ENCODE assay signal across 8 cellular contexts in genomic region chr6:12483712-12484111, GRCh38.
DNase-seq lines count a peak whose midpoint lies in the region; ATAC-seq and TF ChIP-seq lines count a peak whose summit lies in the region.

No MANE protein-coding gene starts in this region.

- H3K9me2 ChIP-seq in PC-3 (replicated peaks; ENCODE audit: low read length) = no peaks in the 10 kb centered on the region
- H3K9me2 ChIP-seq in GM23338 (ENCODE audit: insufficient read depth) = no peaks in the 10 kb centered on the region

- H3K56ac ChIP-seq in H9 (ENCODE audit: insufficient read length, low read depth, low read length) = no peak overlapping the region

- H3K4ac ChIP-seq in H9 (ENCODE audit: low read depth, low read length) = no peak overlapping the region

- POLR2A ChIA-PET in PC-3 (lab: Charles Lee; ENCODE audit: unreplicated experiment) = interaction anchor here (0.6 kb wide), 1 partner anchor 187 kb away, joined by 3 read pairs; no protein-coding TSS in a partner anchor

- H3K14ac ChIP-seq in H9 (ENCODE audit: insufficient read depth, low read length) = no peak overlapping the region

- peaks cover 10 to 14% of the 10 kb centered on the region in 2 experiments for H3K4me1 Mint-ChIP-seq in H9
- H3K4me1 Mint-ChIP-seq in GM23338 = peaks cover 9% of the 10 kb centered on the region

- peak; percentile 70 for ATAC-seq in GM18519 (IDR thresholded peaks at IDR 0.05; ENCODE audit: low FRiP score, unreplicated experiment)
- ATAC-seq in HG02588 (IDR thresholded peaks at IDR 0.05; ENCODE audit: unreplicated experiment) = peak; percentile 71
- ATAC-seq in PC-3 = peak; percentile 89
- no peak for ATAC-seq in GM23338

- H2AFZ ChIP-seq in PC-3 (ENCODE audit: low read length) (peak overlapping the region; percentile 22; the same call in 1 of the 2 replicates), H9 (ENCODE audit: low read length) (no peak overlapping the region), GM23338 (no peak overlapping the region; the same call in 1 of the 2 replicates)

- no peaks in the 10 kb centered on the region for H3K23me2 ChIP-seq in H9 (ENCODE audit: insufficient read length, low read depth, low read length, poor library complexity, severe bottlenecking)

- H4K91ac ChIP-seq in H9 (ENCODE audit: insufficient read length, low read depth, low read length) = no peak overlapping the region

- no peak overlapping the region for H4K5ac ChIP-seq in H9 (ENCODE audit: insufficient read length, low read depth, low read length)

- H3K27ac ChIP-seq in PC-3 (ENCODE audit: low read length) (peak overlapping the region; percentile 80), H9 (ENCODE audit: insufficient read length, low read depth, low read length) (no peak overlapping the region), GM23338 (ENCODE audit: low read depth) (no peak overlapping the region)

- no peak overlapping the region for H2BK5ac ChIP-seq in H9 (ENCODE audit: insufficient read length, low read length)

- H2BK120ac ChIP-seq in H9 (ENCODE audit: low read depth, low read length, poor library complexity, severe bottlenecking) = no peak overlapping the region

- H3K36me3 Mint-ChIP-seq in H9 (ENCODE audit: insufficient read depth in 1 of 3, low read depth in 3 of 3) = 0 out of 7 replicates have a peak, but pooled peaks cover 0 to 5% (median 0%) of the 10 kb centered on the region in 3 experiments
- no peaks in the 10 kb centered on the region for H3K36me3 Mint-ChIP-seq in GM23338 (ENCODE audit: low read depth)

- H3K36me3 ChIP-seq in PC-3 (ENCODE audit: low read depth, low read length) = no peaks in the 10 kb centered on the region
- H3K36me3 ChIP-seq in GM23338 (ENCODE audit: insufficient read depth) = no peaks in the 10 kb centered on the region

- no peak overlapping the region for H2BK15ac ChIP-seq in H9 (ENCODE audit: low read depth, low read length)

- H3K4me1 ChIP-seq in PC-3 (ENCODE audit: insufficient read depth, low read length) (peaks cover 35% of the 10 kb centered on the region), H9 (ENCODE audit: insufficient read depth, low read length) (no peaks in the 10 kb centered on the region; the same call in 1 of the 2 replicates), GM23338 (ENCODE audit: insufficient read depth) (no peaks in the 10 kb centered on the region)

- H4K20me1 ChIP-seq in PC-3 (ENCODE audit: low read length) (no peaks in the 10 kb centered on the region), H9 (ENCODE audit: control insufficient read depth, insufficient read depth, insufficient read length) (no peaks in the 10 kb centered on the region), GM23338 (replicated peaks; ENCODE audit: insufficient read depth) (no peaks in the 10 kb centered on the region)

- no peak overlapping the region for H2BK12ac ChIP-seq in H9 (ENCODE audit: insufficient read length, low read depth, low read length)

- no peak overlapping the region for H2BK20ac ChIP-seq in H9 (ENCODE audit: low read depth, low read length, poor library complexity, severe bottlenecking)

- no CpG with 5 or more reads among the region's 5 CpGs for WGBS in H9 (ENCODE audit: extremely low coverage, insufficient read length, low lambda C conversion rate)

- DNase-seq in PC-3 (peak; percentile 98), glomerular visceral epithelial cell (ENCODE audit: extremely low spot score) (peak; percentile 93), H9 (no peak), mucosa of gallbladder (ENCODE audit: low spot score) (no peak), NCI-H1105 treated with DMSO at 0.1 percent for 48 hours (lab: John Stamatoyannopoulos, UW) (no peak), GM23338 (ENCODE audit: low spot score) (no peak)

- CTCF ChIA-PET in PC-3 (lab: Charles Lee) = no interaction called here

- TF ChIP-seq CTCF in PC-3 (conservative IDR thresholded peaks at IDR 0.05; ENCODE audit: low read depth, low read length) = no peak
- no peak for TF ChIP-seq CTCF in H9 (conservative IDR thresholded peaks at IDR 0.05)
- no peak for TF ChIP-seq CTCF in GM23338 (conservative IDR thresholded peaks at IDR 0.05; ENCODE audit: low read depth in 2 of 2)

- H3K23ac ChIP-seq in H9 (ENCODE audit: insufficient read length, low read depth, low read length) = no peak overlapping the region

- no peaks in the 10 kb centered on the region for H3K79me1 ChIP-seq in H9 (ENCODE audit: insufficient read depth, low read depth, low read length, poor library complexity, severe bottlenecking)

- H3K9me3 ChIP-seq in PC-3 (ENCODE audit: low read length) (no peaks in the 10 kb centered on the region), H9 (ENCODE audit: control insufficient read depth, low read depth, low read length) (no peaks in the 10 kb centered on the region)

- H3K79me2 ChIP-seq in PC-3 (ENCODE audit: low read length) (no peaks in the 10 kb centered on the region), H9 (ENCODE audit: insufficient read depth, low read length) (no peaks in the 10 kb centered on the region), GM23338 (replicated peaks; ENCODE audit: insufficient read depth) (no peaks in the 10 kb centered on the region)

- no peak overlapping the region for H2AK5ac ChIP-seq in H9 (ENCODE audit: insufficient read length, low read length)

- BruUV-seq in PC-3 (replicated peaks; lab: Mats Ljungman, UMichigan) = no TSS peak

- H3K4me2 ChIP-seq in PC-3 (ENCODE audit: low read length) = peak overlapping the region; percentile 75
- no peak overlapping the region for H3K4me2 ChIP-seq in H9 (ENCODE audit: insufficient read depth, insufficient read length, low read length)
- H3K4me2 ChIP-seq in GM23338 = no peak overlapping the region

- intact Hi-C loops in PC-3 (cut with micrococcal nuclease) = loop anchor here (1.0 to 10.0 kb wide), 3 partner anchors 9 to 339 kb away; no protein-coding TSS in a partner anchor

- no peaks in the 10 kb centered on the region for H3K9me3 Mint-ChIP-seq in H9
- no peaks in the 10 kb centered on the region for H3K9me3 Mint-ChIP-seq in GM23338

- H3K4me3 Mint-ChIP-seq in H9 (no peak overlapping the region), GM23338 (no peak overlapping the region)

- 0 out of 2 replicates have a peak overlapping the region, but pooled peaks have one; percentile 2 for H3K9ac ChIP-seq in PC-3 (ENCODE audit: low read length)
- no peak overlapping the region for H3K9ac ChIP-seq in H9 (ENCODE audit: extremely low read depth, insufficient read length, low read length)

- H3K18ac ChIP-seq in H9 (ENCODE audit: insufficient read length, low read depth, low read length) = no peak overlapping the region

- H3F3A ChIP-seq in PC-3 (ENCODE audit: low read length, unreplicated experiment) (peaks cover 4% of the 10 kb centered on the region), GM23338 (replicated peaks; ENCODE audit: low read depth) (no peaks in the 10 kb centered on the region)

- no peak overlapping the region for H4K8ac ChIP-seq in H9 (replicated peaks; ENCODE audit: insufficient read length, low read depth, low read length)

- no peaks in the 10 kb centered on the region for H3K27me3 ChIP-seq in PC-3 (ENCODE audit: low read length)
- no peaks in the 10 kb centered on the region for H3K27me3 ChIP-seq in H9 (ENCODE audit: insufficient read depth, low read length)
- H3K27me3 ChIP-seq in GM23338 (ENCODE audit: insufficient read depth) = no peaks in the 10 kb centered on the region

- H3K4me3 ChIP-seq in PC-3 (ENCODE audit: low read length) = peak overlapping the region; percentile 47
- H3K4me3 ChIP-seq in GM23338 = no peak overlapping the region

- H3T11ph ChIP-seq in H9 (ENCODE audit: low read length) = no peak overlapping the region

- H3K27ac Mint-ChIP-seq in H9 = no peak overlapping the region
- H3K27ac Mint-ChIP-seq in GM23338 = no peak overlapping the region

- H3K27me3 Mint-ChIP-seq in H9 (ENCODE audit: low read depth) (no peaks in the 10 kb centered on the region), GM23338 (ENCODE audit: insufficient read depth, low read depth, poor library complexity) (no peaks in the 10 kb centered on the region)

TF ChIP-seq in GM23338, 12 proteins besides CTCF, POLR2A, EP300 and RAD21 (continues in another document):
- no peak for TF ChIP-seq EZH2 (IDR thresholded peaks at IDR 0.05; ENCODE audit: low read depth, unreplicated experiment)
- no peak for TF ChIP-seq CREB1 (CRISPR knock-in tag; IDR thresholded peaks at IDR 0.05; ENCODE audit: low read depth)
- no peak for TF ChIP-seq REST (IDR thresholded peaks at IDR 0.05; ENCODE audit: unreplicated experiment)
- no peak for TF ChIP-seq STAT1 (IDR thresholded peaks at IDR 0.05; ENCODE audit: unreplicated experiment)
- TF ChIP-seq ZNF331 (CRISPR knock-in tag; IDR thresholded peaks at IDR 0.05; ENCODE audit: low read depth) = no peak

Comparison
In these comparisons a context has a peak if more than half of its experiments do, and no peak if none do; other contexts are left out.
1. DNase-seq: peak in PC-3 (single experiment) and glomerular visceral epithelial cell (single experiment); none in H9 (single experiment), mucosa of gallbladder (single experiment), NCI-H1105 treated with DMSO at 0.1 percent for 48 hours (single experiment) and GM23338 (single experiment).